ENCODE assay signal across 26 cellular contexts in genomic region chr5:175614223-175614622, GRCh38. TPM values are rescaled to one million over a fixed set of nuclear protein-coding genes. Genes with fewer than 3 reads are reported as not detected.
DNase-seq lines count a peak whose midpoint lies in the region; ATAC-seq and TF ChIP-seq lines count a peak whose summit lies in the region.
"Had no signal": no experiment of that assay in that cellular context is flagged by ENCODE, and none has a peak within 500 bp of the region (broad histone marks: within the 10 kb centered on the region; RNA-seq: fewer than 3 reads in every experiment).

No MANE protein-coding gene starts in this region.

- H3K4me2 ChIP-seq in neural progenitor cell = no peak overlapping the region

- H3K4me3 Mint-ChIP-seq in neural progenitor cell = no peak overlapping the region
- no peak overlapping the region for H3K4me3 Mint-ChIP-seq in T-cell
- H3K4me3 Mint-ChIP-seq: CD4-positive, alpha-beta memory T cell had no signal

- H3K4me1 ChIP-seq in neural progenitor cell = no peaks in the 10 kb centered on the region
- no peaks in the 10 kb centered on the region for H3K4me1 ChIP-seq in breast epithelium
- H3K4me1 ChIP-seq: HAP-1 had no signal

- H3K79me2 ChIP-seq in neural progenitor cell (ENCODE audit: low read depth) = no peaks in the 10 kb centered on the region

- no peaks in the 10 kb centered on the region for H3K9me3 Mint-ChIP-seq in neural progenitor cell
- no peaks in the 10 kb centered on the region for H3K9me3 Mint-ChIP-seq in T-cell

- TF ChIP-seq CTCF in neural progenitor cell (IDR thresholded peaks at IDR 0.05) (no peak), breast epithelium (IDR thresholded peaks at IDR 0.05) (no peak)

- no peaks in the 10 kb centered on the region for H3K36me3 ChIP-seq in neural progenitor cell
- no peaks in the 10 kb centered on the region for H3K36me3 ChIP-seq in breast epithelium
- H3K36me3 ChIP-seq: HAP-1 had no signal

- no peaks in the 10 kb centered on the region for H3K4me1 Mint-ChIP-seq in neural progenitor cell
- H3K4me1 Mint-ChIP-seq in T-cell = peaks cover 12 to 37% (median 19%) of the 10 kb centered on the region in 3 donors

- H3K27ac Mint-ChIP-seq in neural progenitor cell (no peak overlapping the region), T-cell (no peak overlapping the region)

- H4K20me1 ChIP-seq in neural progenitor cell (ENCODE audit: low read depth) = no peaks in the 10 kb centered on the region

- DNase-seq in neural progenitor cell (ENCODE audit: low spot score) = peak; percentile 22
- peak; percentile 24 for DNase-seq in stromal cell of bone marrow (ENCODE audit: low read depth)
- no peak for DNase-seq in NCI-H774 (lab: John Stamatoyannopoulos, UW)
- DNase-seq in breast epithelium (ENCODE audit: low spot score in 2 of 2) = no peak
- DNase-seq in T-cell = no peak
- no peak for DNase-seq in hepatic stellate cell (ENCODE audit: low spot score)
- DNase-seq: C1 segment of cervical spinal cord; CD4-positive, alpha-beta memory T cell; COR-L47; DMS53; GOT3; KBM-7; MV-4-11; NCI-H1105; NCI-H146; NCI-H1930; NCI-H446; NCI-H524 treated with DMSO at 0.1 percent for 48 hours; SHP77 treated with DMSO at 0.1 percent for 48 hours had no signal

- H3F3A ChIP-seq in neural progenitor cell (ENCODE audit: low read depth) = no peaks in the 10 kb centered on the region

- H2AFZ ChIP-seq in neural progenitor cell (replicated peaks) = no peak overlapping the region

- H3K27me3 ChIP-seq in neural progenitor cell = no peaks in the 10 kb centered on the region
- peaks cover 0 to 8% of the 10 kb centered on the region in 2 donors for H3K27me3 ChIP-seq in breast epithelium

- no peaks in the 10 kb centered on the region for H3K36me3 Mint-ChIP-seq in neural progenitor cell
- H3K36me3 Mint-ChIP-seq in T-cell = no peaks in the 10 kb centered on the region

- no peak overlapping the region for H3K9ac ChIP-seq in neural progenitor cell

- H3K27me3 Mint-ChIP-seq in neural progenitor cell (ENCODE audit: insufficient read depth, low read depth) (peaks cover 7% of the 10 kb centered on the region), T-cell (peaks cover 2 to 7% of the 10 kb centered on the region in 2 donors)

- POLR2A ChIA-PET in T-cell (lab: Charles Lee) = no interaction called here

- ATAC-seq in T-cell (replicated peaks in 1 of 4) = no peak

- H3K4me3 ChIP-seq in neural progenitor cell (no peak overlapping the region), breast epithelium (no peak overlapping the region)
- H3K4me3 ChIP-seq: HAP-1, SK-N-MC had no signal

- intact Hi-C loops in breast epithelium (cut with DNase I; ENCODE audit: low total_unique reads) = no loop called here

- no peaks in the 10 kb centered on the region for H3K9me3 ChIP-seq in neural progenitor cell (ENCODE audit: low read depth)
- H3K9me3 ChIP-seq in breast epithelium = no peaks in the 10 kb centered on the region
- H3K9me3 ChIP-seq: HAP-1 had no signal

- CTCF ChIA-PET in T-cell (lab: Charles Lee) = no interaction called here

- peak overlapping the region; percentile 47 for H3K27ac ChIP-seq in cingulate gyrus (ENCODE audit: low read depth, low read length)
- no peak overlapping the region for H3K27ac ChIP-seq in neural progenitor cell
- H3K27ac ChIP-seq in breast epithelium = peak overlapping the region in 1 of 2 donors; percentile 58
- H3K27ac ChIP-seq: RWPE1, SK-N-MC had no signal

- TF ChIP-seq POLR2A in breast epithelium (IDR thresholded peaks at IDR 0.05) = no peak

RNA-seq across cellular contexts. Expression of gene HRH2, which starts 43.6 kb away (rescaled TPM):
- total RNA-seq in neural progenitor cell (ENCODE audit: low replicate concordance) (0.19 TPM in 1 of 2 replicates, not detected in the other), breast epithelium (1 to 10 TPM in 2 of 3 donors, under 1 TPM in 1; 0.73 to 5.0 (median 2.0) TPM), T-cell (10 to 100 TPM in 1 of 5 donors, 1 to 10 TPM in 4; 2.9 to 14.4 (median 5.5) TPM)
- total RNA-seq: A673, LHCN-M2, MCF 10A had no signal

Comparison
In these comparisons a context has a peak if more than half of its experiments do, and no peak if none do; other contexts are left out.
1. DNase-seq: peak in neural progenitor cell (single experiment) and stromal cell of bone marrow (single experiment); none in NCI-H774 (single experiment), breast epithelium (0 of 2), T-cell (0 of 34) and hepatic stellate cell (single experiment).